20 cellular contexts compared by ENCODE assay signal in genomic region chr6:93369586-93370134, GRCh38. TPM values are rescaled to one million over a fixed set of nuclear protein-coding genes. Genes with fewer than 3 reads are reported as not detected.
A peak's percentile ranks its signal among the peaks of the same experiment; 100 is the strongest.
DNase-seq lines count a peak whose midpoint lies in the region; ATAC-seq and TF ChIP-seq lines count a peak whose summit lies in the region.
"Had no signal": no experiment of that assay in that cellular context is flagged by ENCODE, and none has a peak within 500 bp of the region (broad histone marks: within the 10 kb centered on the region; RNA-seq: fewer than 3 reads in every experiment).

No MANE protein-coding gene starts in this region.

- H3K36me3 ChIP-seq in HEK293 (ENCODE audit: control insufficient read depth in 2 of 2, insufficient read depth in 1 of 2, low read length in 2 of 2) (peaks cover 0 to under 1% of the 10 kb centered on the region in 2 experiments; a peak in 1 of 3 replicates), SJCRH30 (peaks cover 26% of the 10 kb centered on the region), parathyroid adenoma (ENCODE audit: control insufficient read depth, insufficient read depth, low read length) (no peaks in the 10 kb centered on the region), MG63 (no peaks in the 10 kb centered on the region)
- H3K36me3 ChIP-seq: BE2C, BLaER1 had no signal

- H2AFZ ChIP-seq in parathyroid adenoma, result no peak overlapping the region

- POLR2A ChIA-PET in HEK293 (lab: Yijun Ruan, JAX), result interaction anchor here (1.5 kb wide), 1 partner anchor 50 kb away, joined by 4 read pairs; the partner anchor contains the start of gene EPHA7

- H3K27me3 ChIP-seq in SJCRH30 (no peaks in the 10 kb centered on the region), parathyroid adenoma (ENCODE audit: control insufficient read depth, insufficient read depth, low read length) (no peaks in the 10 kb centered on the region), MG63 (no peaks in the 10 kb centered on the region)
- H3K27me3 ChIP-seq: BE2C, BLaER1 had no signal

- H3K9me3 ChIP-seq in HEK293 (ENCODE audit: control insufficient read depth, insufficient read depth, low read depth, low read length) (no peaks in the 10 kb centered on the region), SJCRH30 (replicated peaks) (no peaks in the 10 kb centered on the region; the same call in 1 of the 2 replicates), parathyroid adenoma (ENCODE audit: control insufficient read depth, low read length) (no peaks in the 10 kb centered on the region), MG63 (no peaks in the 10 kb centered on the region)
- H3K9me3 ChIP-seq: BE2C, BLaER1, Caco-2 had no signal

- no peak overlapping the region for H3K4me2 ChIP-seq in parathyroid adenoma (ENCODE audit: low read length)
- H3K4me2 ChIP-seq: BLaER1 had no signal

- H3K9ac ChIP-seq in parathyroid adenoma, result no peak overlapping the region
- H3K9ac ChIP-seq: BLaER1 had no signal

- H3K4me3 ChIP-seq in HEK293 (ENCODE audit: low read depth, low read length), result no peak overlapping the region
- H3K4me3 ChIP-seq in SJCRH30, result no peak overlapping the region
- no peak overlapping the region for H3K4me3 ChIP-seq in parathyroid adenoma (ENCODE audit: low read depth, low read length)
- H3K4me3 ChIP-seq in MG63, result no peak overlapping the region
- H3K4me3 ChIP-seq: BLaER1, GM12878 had no signal

- H3K27ac ChIP-seq in HEK293 (ENCODE audit: extremely low read depth, low read depth, low read length), result no peak overlapping the region
- H3K27ac ChIP-seq in SJCRH30, result peak overlapping the region; percentile 59
- peak overlapping the region; percentile 22 for H3K27ac ChIP-seq in parathyroid adenoma
- H3K27ac ChIP-seq: BLaER1 had no signal

- CTCF ChIA-PET in HEK293 (lab: Yijun Ruan, JAX), result no interaction called here

- TF ChIP-seq CTCF in HEK293 (tag by site-specific recombination; IDR thresholded peaks at IDR 0.05) (no peak), parathyroid adenoma (IDR thresholded peaks at IDR 0.05) (no peak)

- H3K79me2 ChIP-seq in parathyroid adenoma, result peaks cover 12% of the 10 kb centered on the region

- peak; percentile 56 to 88 for DNase-seq in SJCRH30
- DNase-seq in cerebellar cortex (ENCODE audit: low spot score), result peak; percentile 54
- DNase-seq in MG63, result no peak
- DNase-seq in COLO668 (lab: John Stamatoyannopoulos, UW; ENCODE audit: unreplicated experiment), result no peak
- DNase-seq in stimulated activated naive CD4-positive, alpha-beta T cell treated with Interleukin-2 at 50 U/mL for 16 hours (lab: John Stamatoyannopoulos, UW), result no peak
- DNase-seq: 8988T; ACHN; BE2C; Caco-2; Calu3; CD4-positive, alpha-beta memory T cell; CD4-positive, CD25-positive, alpha-beta regulatory T cell; CD8-positive, alpha-beta memory T cell; DMS79 treated with DMSO at 0.1 percent for 48 hours; GDM1 had no signal

- no peak for ATAC-seq in GM18870 (IDR thresholded peaks at IDR 0.05; ENCODE audit: unreplicated experiment)
- ATAC-seq: GM12878 had no signal

- H3K4me1 ChIP-seq in HEK293 (ENCODE audit: control insufficient read depth, insufficient read depth, low read length) (no peaks in the 10 kb centered on the region), SJCRH30 (peaks cover 45% of the 10 kb centered on the region), parathyroid adenoma (peaks cover 26% of the 10 kb centered on the region)
- H3K4me1 ChIP-seq: BE2C, BLaER1, Caco-2 had no signal

TF ChIP-seq in HEK293, 187 proteins besides CTCF, POLR2A, EP300 and RAD21:
- TF ChIP-seq TRIM28 (IDR thresholded peaks at IDR 0.05; ENCODE audit: borderline replicate concordance, low read length) (0 out of 2 replicates have a peak, but pooled peaks have one; percentile 41), ZNF747 (tag by site-specific recombination; IDR thresholded peaks at IDR 0.05) (no peak), MZF1 (tag by site-specific recombination; IDR thresholded peaks at IDR 0.05; ENCODE audit: borderline replicate concordance) (0 out of 2 replicates have a peak, but pooled peaks have one; percentile 29)

RNA-seq across cellular contexts. Expression of gene EPHA7, which starts 49.7 kb away (rescaled TPM):
- 75.3 and 89.0 TPM in 2 replicates for total RNA-seq in SJCRH30 (2014; rRNA removed; shearing (Covaris generic))
- 4.3 and 7.0 TPM in 2 replicates for total RNA-seq in MG63 (2014; rRNA removed; shearing (Covaris generic); ENCODE audit: low replicate concordance)
- total RNA-seq: Caco-2; CD4-positive, alpha-beta memory T cell; CD4-positive, CD25-positive, alpha-beta regulatory T cell; CD8-positive, alpha-beta memory T cell; GM12878 had no signal

Comparison
In these comparisons a context has a peak if more than half of its experiments do, and no peak if none do; other contexts are left out.
1. DNase-seq: peak in SJCRH30 (2 of 2) and cerebellar cortex (single experiment); none in MG63 (single experiment), COLO668 (single experiment) and stimulated activated naive CD4-positive, alpha-beta T cell treated with Interleukin-2 at 50 U/mL for 16 hours (single experiment).